ENCODE assay signal across 17 cellular contexts in the genomic region with DNA sequence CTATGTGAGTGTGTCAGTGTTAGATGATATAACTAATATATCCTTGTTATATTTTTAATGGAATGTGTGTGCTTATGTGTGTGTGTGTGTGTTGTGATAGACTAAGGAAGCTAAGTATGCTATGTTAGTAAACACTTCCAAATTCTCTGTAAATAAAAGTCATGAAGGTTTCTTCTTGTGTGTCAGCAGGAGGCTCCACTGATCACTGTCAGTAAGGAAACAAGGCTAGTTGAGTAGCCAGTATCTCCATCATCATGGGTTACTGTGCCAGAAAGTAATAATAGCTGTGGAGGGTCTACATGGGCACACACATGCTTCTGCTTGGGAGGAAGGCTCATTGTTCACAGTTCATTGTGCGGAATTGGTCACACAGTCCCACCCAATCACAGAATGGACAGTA.
DNase-seq lines count a peak whose midpoint lies in the region; ATAC-seq, FAIRE-seq and TF ChIP-seq lines count a peak whose summit lies in the region.
"Had no signal": no experiment of that assay in that cellular context is flagged by ENCODE, and none has a peak within 500 bp of the region (broad histone marks: within the 10 kb centered on the region; RNA-seq: fewer than 3 reads in every experiment).

No MANE protein-coding gene starts in this region.

- DNase-seq in NCI-H748 (lab: John Stamatoyannopoulos, UW; ENCODE audit: unreplicated experiment): peak; percentile 4
- no peak for DNase-seq in NCI-H748 treated with DMSO at 0.1 percent for 48 hours (lab: John Stamatoyannopoulos, UW)
- no peak for DNase-seq in Panc1 (ENCODE audit: low read depth, low spot score)
- DNase-seq in H1 (ENCODE audit: low read depth in 1 of 2, low spot score in 2 of 2): no peak
- DNase-seq in neural crest cell (ENCODE audit: low read depth, low spot score): no peak
- no peak for DNase-seq in NOMO-1 (lab: John Stamatoyannopoulos, UW; ENCODE audit: unreplicated experiment in 2 of 2)
- no peak for DNase-seq in CD8-positive, alpha-beta memory T cell
- DNase-seq: GDM1, MM.1S, NCI-H1092 treated with DMSO at 0.1 percent for 48 hours, NCI-H2081 treated with DMSO at 0.1 percent for 48 hours, Right ventricle myocardium superior had no signal

- peak overlapping the region; percentile 86; the same call in 1 of the 2 replicates for H2BK12ac ChIP-seq in H1 (ENCODE audit: low read depth, low read length)

- H3K27ac ChIP-seq in Panc1 (ENCODE audit: low read length): peak overlapping the region; percentile 64; the same call in 1 of the 2 replicates
- H3K27ac ChIP-seq in H1 (ENCODE audit: low read depth, low read length): no peak overlapping the region
- no peak overlapping the region for H3K27ac ChIP-seq in CD8-positive, alpha-beta memory T cell (ENCODE audit: low read depth, low read length)
- H3K27ac ChIP-seq: 22Rv1, KMS-11, SK-N-MC had no signal

- intact Hi-C loops in Panc1 (cut with micrococcal nuclease; ENCODE audit: unreplicated experiment): no loop called here

- CTCF ChIA-PET in Panc1 (lab: Charles Lee) (no interaction called here), H1 (lab: Charles Lee; ENCODE audit: partially characterized antibody) (interaction anchor here (0.7 to 1.2 kb wide), 3 partner anchors 10 to 128 kb away, joined by 3 to 4 read pairs (median 3); no protein-coding TSS in a partner anchor)
- CTCF ChIA-PET in CD8-positive, alpha-beta memory T cell (lab: Charles Lee): no interaction called here

- ATAC-seq in Panc1 (no peak), HG02763 (IDR thresholded peaks at IDR 0.05; ENCODE audit: unreplicated experiment) (no peak)

- peak; percentile 21; the same call in 1 of the 2 replicates for TF ChIP-seq CTCF in Panc1 (IDR thresholded peaks at IDR 0.05)
- peak in 2 of 3 experiments; percentile 15 to 41; a peak in 2 of 4 replicates for TF ChIP-seq CTCF in H1 (IDR thresholded peaks at IDR 0.05; ENCODE audit: control extremely low read depth in 1 of 3, insufficient read depth in 1 of 3, low read depth in 1 of 3, low read length in 3 of 3)
- no peak for TF ChIP-seq CTCF in neural crest cell (conservative IDR thresholded peaks at IDR 0.05)

- TF ChIP-seq RAD21 in H1 (IDR thresholded peaks at IDR 0.05 in 1 of 2, conservative IDR thresholded peaks at IDR 0.05 in 1 of 2; ENCODE audit: low read depth in 2 of 2, low read length in 2 of 2): peak; percentile 30 to 50; a peak in 3 of 4 replicates

- H3K4me3 ChIP-seq in Panc1 (ENCODE audit: low read depth in 2 of 2, low read length in 2 of 2) (no peak overlapping the region), H1 (ENCODE audit: extremely low read depth in 1 of 4, insufficient read depth in 2 of 4, low read depth in 3 of 4, low read length in 4 of 4) (no peak overlapping the region)
- no peak overlapping the region for H3K4me3 ChIP-seq in CD8-positive, alpha-beta memory T cell (ENCODE audit: low read length)
- H3K4me3 ChIP-seq: SK-N-MC had no signal

- H3K36me3 ChIP-seq in Panc1 (ENCODE audit: control insufficient read depth, insufficient read depth, low read length): no peaks in the 10 kb centered on the region
- no peaks in the 10 kb centered on the region for H3K36me3 ChIP-seq in H1 (ENCODE audit: control insufficient read depth in 2 of 4, insufficient read depth in 4 of 4, low read length in 3 of 4)
- H3K36me3 ChIP-seq in CD8-positive, alpha-beta memory T cell (ENCODE audit: insufficient read depth, low read length): no peaks in the 10 kb centered on the region

- peaks cover 8% of the 10 kb centered on the region for H3K4me1 Mint-ChIP-seq in neural crest cell
- no peaks in the 10 kb centered on the region for H3K4me1 Mint-ChIP-seq in CD8-positive, alpha-beta memory T cell
- H3K4me1 Mint-ChIP-seq: CD14-positive monocyte had no signal

- no peak overlapping the region for H3K23ac ChIP-seq in H1 (ENCODE audit: insufficient read length)

- H3K4me1 ChIP-seq in Panc1 (ENCODE audit: control insufficient read depth, insufficient read depth, low read length) (peaks cover 11% of the 10 kb centered on the region), H1 (replicated peaks in 1 of 4; ENCODE audit: control insufficient read depth in 3 of 4, insufficient read depth in 4 of 4, low read length in 3 of 4) (peaks cover 4 to 11% (median 10%) of the 10 kb centered on the region in 4 experiments; a peak in 6 of 7 replicates)
- no peaks in the 10 kb centered on the region for H3K4me1 ChIP-seq in CD8-positive, alpha-beta memory T cell (ENCODE audit: insufficient read depth, low read length)

- peak overlapping the region; percentile 34 for H4K91ac ChIP-seq in H1 (replicated peaks; ENCODE audit: insufficient read length, low read length)

- H2BK15ac ChIP-seq in H1 (ENCODE audit: low read length): no peak overlapping the region; the same call in 1 of the 2 replicates

- H3K9ac ChIP-seq in H1 (replicated peaks in 1 of 4; ENCODE audit: extremely low read depth in 1 of 4, low read depth in 3 of 4, low read length in 3 of 4): no peak overlapping the region
- H3K9ac ChIP-seq: KMS-11 had no signal

- no peak overlapping the region for H2BK120ac ChIP-seq in H1 (replicated peaks; ENCODE audit: low read depth, low read length)

- no peaks in the 10 kb centered on the region for H4K20me1 ChIP-seq in H1 (replicated peaks in 1 of 2; ENCODE audit: control insufficient read depth in 1 of 2, insufficient read depth in 2 of 2, low read length in 2 of 2)

- no peak for FAIRE-seq in H1 (lab: Jason Lieb, UNC)

- BruUV-seq in Panc1 (replicated peaks; lab: Mats Ljungman, UMichigan): no TSS peak

- H3K79me2 ChIP-seq in H1 (ENCODE audit: control insufficient read depth in 1 of 2, insufficient read depth in 2 of 2, low read length in 2 of 2): no peaks in the 10 kb centered on the region

- H3K4me3 Mint-ChIP-seq in neural crest cell: no peak overlapping the region
- H3K4me3 Mint-ChIP-seq in CD8-positive, alpha-beta memory T cell: no peak overlapping the region
- H3K4me3 Mint-ChIP-seq: CD14-positive monocyte had no signal

- H3K27me3 ChIP-seq in Panc1 (ENCODE audit: control insufficient read depth, insufficient read depth, low read length) (no peaks in the 10 kb centered on the region), H1 (replicated peaks in 1 of 4; ENCODE audit: control insufficient read depth in 3 of 4, extremely low read depth in 1 of 4, insufficient read depth in 3 of 4, low read length in 3 of 4) (no peaks in the 10 kb centered on the region)
- H3K27me3 ChIP-seq in CD8-positive, alpha-beta memory T cell (ENCODE audit: insufficient read depth, low read length, poor library complexity, severe bottlenecking): no peaks in the 10 kb centered on the region

- no peak for TF ChIP-seq POLR2A in H1 (IDR thresholded peaks at IDR 0.05; ENCODE audit: control extremely low read depth in 1 of 2, low read depth in 2 of 2, low read length in 2 of 2)

- no peak overlapping the region for H3K4ac ChIP-seq in H1 (replicated peaks; ENCODE audit: insufficient read length, low read depth, low read length)

- H2BK5ac ChIP-seq in H1 (ENCODE audit: low read depth, low read length): no peak overlapping the region

- 0 out of 2 replicates have a peak, but pooled peaks cover 3% of the 10 kb centered on the region for H3K9me3 ChIP-seq in Panc1 (ENCODE audit: control insufficient read depth, insufficient read depth, low read depth, low read length)
- no peaks in the 10 kb centered on the region for H3K9me3 ChIP-seq in H1 (ENCODE audit: insufficient read depth in 2 of 2, low read depth in 1 of 2, low read length in 1 of 2)
- H3K9me3 ChIP-seq in CD8-positive, alpha-beta memory T cell (ENCODE audit: low read length): no peaks in the 10 kb centered on the region

- no peak overlapping the region for H3K4me2 ChIP-seq in H1 (ENCODE audit: insufficient read depth in 1 of 2, low read depth in 2 of 2, low read length in 2 of 2)
- H3K4me2 ChIP-seq: KMS-11 had no signal

- H3K36me3 Mint-ChIP-seq in neural crest cell (ENCODE audit: low read depth): no peaks in the 10 kb centered on the region
- H3K36me3 Mint-ChIP-seq in CD8-positive, alpha-beta memory T cell: no peaks in the 10 kb centered on the region
- H3K36me3 Mint-ChIP-seq: CD14-positive monocyte had no signal

- peaks cover 3% of the 10 kb centered on the region for H3K9me3 Mint-ChIP-seq in neural crest cell
- peaks cover 3 to 9% (median 7%) of the 10 kb centered on the region in 5 donors for H3K9me3 Mint-ChIP-seq in CD8-positive, alpha-beta memory T cell

- no peak overlapping the region for H2BK20ac ChIP-seq in H1 (ENCODE audit: low read length)

- H3K27me3 Mint-ChIP-seq in neural crest cell (ENCODE audit: low read depth): no peaks in the 10 kb centered on the region
- no peaks in the 10 kb centered on the region for H3K27me3 Mint-ChIP-seq in CD8-positive, alpha-beta memory T cell

- in situ Hi-C loops in Panc1 (cut with HindIII; ENCODE audit: low pct_unique_long_range_greater_than_20kb, low sequenced_read_pairs): no loop called here

- POLR2A ChIA-PET in Panc1 (lab: Charles Lee) (no interaction called here), H1 (lab: Charles Lee; ENCODE audit: partially characterized antibody) (no interaction called here)
- POLR2A ChIA-PET in CD8-positive, alpha-beta memory T cell (lab: Charles Lee): no interaction called here

- no peaks in the 10 kb centered on the region; the same call in 1 of the 2 replicates for H3K23me2 ChIP-seq in H1 (ENCODE audit: low read depth, low read length)

- TF ChIP-seq EP300 in H1 (IDR thresholded peaks at IDR 0.05; ENCODE audit: borderline replicate concordance in 1 of 2, low read depth in 2 of 2, low read length in 2 of 2): no peak

- H2AFZ ChIP-seq in H1 (ENCODE audit: low read length): no peak overlapping the region

- H3K79me1 ChIP-seq in H1 (ENCODE audit: low read depth, low read length): no peaks in the 10 kb centered on the region

- no peak overlapping the region for H4K8ac ChIP-seq in H1 (ENCODE audit: extremely low read depth, insufficient read depth, low read length)

- no peak overlapping the region for H3K56ac ChIP-seq in H1 (replicated peaks; ENCODE audit: insufficient read length, low read depth, low read length)

- no peak overlapping the region; the same call in 1 of the 2 replicates for H3K18ac ChIP-seq in H1 (ENCODE audit: extremely low read depth, low read length)

- H4K5ac ChIP-seq in H1 (ENCODE audit: insufficient read length, low read depth, low read length): no peak overlapping the region

- H2AK5ac ChIP-seq in H1 (ENCODE audit: low read depth, low read length): peak overlapping the region; percentile 96; the same call in 1 of the 2 replicates

- peak overlapping the region; percentile 79 for H3K27ac Mint-ChIP-seq in neural crest cell (ENCODE audit: unreplicated experiment)
- H3K27ac Mint-ChIP-seq in CD8-positive, alpha-beta memory T cell: no peak overlapping the region
- H3K27ac Mint-ChIP-seq: CD14-positive monocyte had no signal

- WGBS in H1 (ENCODE audit: extremely low coverage in 1 of 2, insufficient coverage in 1 of 2, insufficient read length in 1 of 2, insufficient replicate concordance in 2 of 2, low coverage in 1 of 2, low lambda C conversion rate in 2 of 2, missing lambda C conversion rate in 1 of 2), 2 experiments: 93% methylated on average over 1 of the region's 1 CpG; no CpG with 5 or more reads in 1 of the 2 experiments

- no peak overlapping the region for H3K14ac ChIP-seq in H1 (ENCODE audit: insufficient read length)

TF ChIP-seq in H1, 55 proteins besides CTCF, POLR2A, EP300 and RAD21 (continues in another document):
- TF ChIP-seq POLR2AphosphoS5 (IDR thresholded peaks at IDR 0.05; ENCODE audit: low read depth, low read length): no peak
